In genomic region chr1:55214214-55214902, GRCh38 we compare ENCODE assay signal across 8 cellular contexts. TPM values are rescaled to one million over a fixed set of nuclear protein-coding genes. Genes with fewer than 3 reads are reported as not detected.
DNase-seq lines count a peak whose midpoint lies in the region; ATAC-seq, FAIRE-seq and TF ChIP-seq lines count a peak whose summit lies in the region.

No MANE protein-coding gene starts in this region.

- H3K4me2 ChIP-seq in OCI-LY7 (ENCODE audit: low read length) = peak overlapping the region; percentile 99

- H3K79me2 ChIP-seq in OCI-LY7 (ENCODE audit: insufficient read depth, low read depth, low read length) = peaks cover 55% of the 10 kb centered on the region

- H3K9me3 ChIP-seq in OCI-LY7 (ENCODE audit: low read length) = no peaks in the 10 kb centered on the region
- no peaks in the 10 kb centered on the region for H3K9me3 ChIP-seq in cardiac muscle cell (ENCODE audit: low read depth)
- H3K9me3 ChIP-seq in pancreas = no peaks in the 10 kb centered on the region

- H3K27ac ChIP-seq in 22Rv1 (peak overlapping the region; percentile 81), OCI-LY7 (ENCODE audit: low read depth, low read length, poor library complexity, severe bottlenecking) (peak overlapping the region; percentile 68), cardiac muscle cell (peak overlapping the region; percentile 98), pancreas (peak overlapping the region; percentile 75 to 96 (median 92))

- H3K9me2 ChIP-seq in OCI-LY7 (ENCODE audit: insufficient read depth, low read length) = no peaks in the 10 kb centered on the region

- H4K20me1 ChIP-seq in OCI-LY7 (ENCODE audit: insufficient read depth, low read length) = peaks cover 4% of the 10 kb centered on the region

- intact Hi-C loops in OCI-LY7 (cut with micrococcal nuclease; ENCODE audit: unreplicated experiment) (no loop called here), pancreas (cut with DNase I) (no loop called here)

- WGBS in pancreas, 2 donors = 0 to 1% methylated on average over 28 to 40 of the region's 40 CpGs

- H3K27me3 ChIP-seq in cardiac muscle cell = no peaks in the 10 kb centered on the region
- no peaks in the 10 kb centered on the region for H3K27me3 ChIP-seq in pancreas

- no TSS peak for BruUV-seq in OCI-LY7 (replicated peaks; lab: Mats Ljungman, UMichigan)

- peak overlapping the region; percentile 15; the same call in 1 of the 2 replicates for H2AFZ ChIP-seq in OCI-LY7 (ENCODE audit: low read length)

- peak overlapping the region; percentile 94 for H3K4me3 ChIP-seq in OCI-LY7 (ENCODE audit: low read depth, low read length, poor library complexity, severe bottlenecking)
- peak overlapping the region; percentile 61 for H3K4me3 ChIP-seq in cardiac muscle cell
- peak overlapping the region; percentile 59 to 95 (median 76) for H3K4me3 ChIP-seq in pancreas

- POLR2A ChIA-PET in OCI-LY7 (lab: Charles Lee) = interaction anchor here (1.1 to 1.3 kb wide), 2 partner anchors 8 to 46 kb away, joined by 3 to 4 read pairs; no protein-coding TSS in a partner anchor

- DNase-seq in OCI-LY7 (ENCODE audit: low spot score) = peak; percentile 51
- peak; percentile 42 for DNase-seq in activated naive CD4-positive, alpha-beta T cell treated with anti-CD3 and anti-CD28 coated beads, Interleukin-2, amount 50 U/mL, for 16 hours
- peak; percentile 32 to 50 for DNase-seq in cardiac muscle cell (ENCODE audit: low read depth in 1 of 2, low spot score in 1 of 2)
- DNase-seq in pancreas = peak in 5 of 6 donors; percentile 29 to 79 (median 49)
- DNase-seq in OCI-M2 (lab: John Stamatoyannopoulos, UW; ENCODE audit: unreplicated experiment) = no peak

- H3K36me3 ChIP-seq in OCI-LY7 (ENCODE audit: insufficient read depth, low read length) = no peaks in the 10 kb centered on the region
- no peaks in the 10 kb centered on the region for H3K36me3 ChIP-seq in cardiac muscle cell
- H3K36me3 ChIP-seq in pancreas = no peaks in the 10 kb centered on the region

- no peak for FAIRE-seq in pancreas (lab: Jason Lieb, UNC)

- H3K4me1 ChIP-seq in OCI-LY7 (ENCODE audit: insufficient read depth, low read length, poor library complexity, severe bottlenecking) = peaks cover 62% of the 10 kb centered on the region
- peaks cover 26% of the 10 kb centered on the region for H3K4me1 ChIP-seq in cardiac muscle cell (ENCODE audit: low read depth)
- H3K4me1 ChIP-seq in pancreas = peaks cover 18 to 45% (median 25%) of the 10 kb centered on the region in 3 donors

- ATAC-seq in GM18502 (IDR thresholded peaks at IDR 0.05; ENCODE audit: poor library complexity, unreplicated experiment) (peak; percentile 19), HG03064 (IDR thresholded peaks at IDR 0.05; ENCODE audit: low read depth, unreplicated experiment) (peak; percentile 21), pancreas (peak; percentile 3 to 11 (median 4))

- CTCF ChIA-PET in OCI-LY7 (lab: Charles Lee; ENCODE audit: unreplicated experiment) = no interaction called here

- TF ChIP-seq CTCF in 22Rv1 (IDR thresholded peaks at IDR 0.05) (no peak), OCI-LY7 (conservative IDR thresholded peaks at IDR 0.05; ENCODE audit: low read length) (no peak), cardiac muscle cell (IDR thresholded peaks at IDR 0.05; ENCODE audit: low read depth, low read length) (no peak), pancreas (IDR thresholded peaks at IDR 0.05) (no peak)

RNA-seq across cellular contexts. Expression of gene USP24, which starts 0.8 kb away (rescaled TPM):
- total RNA-seq in OCI-LY7 (2014; rRNA removed; shearing (Covaris generic)) = 35.1 and 42.5 TPM in 2 replicates
- 46.3 and 49.1 TPM in 2 replicates for total RNA-seq in OCI-LY7 (2022)
- total RNA-seq in cardiac muscle cell = 15.3 and 34.9 TPM in 2 replicates
- 8.0 and 12.6 TPM in 2 replicates for polyA plus RNA-seq in cardiac muscle cell
- total RNA-seq in pancreas = 10 to 100 TPM; 12.2 to 26.8 (median 16.4) TPM
- 10 to 100 TPM in 1 of 2 donors, 1 to 10 TPM in 1; 7.5 to 13.3 TPM for polyA plus RNA-seq in pancreas
